Comparison of ENCODE assay signal across 8 cellular contexts in the genomic region with DNA sequence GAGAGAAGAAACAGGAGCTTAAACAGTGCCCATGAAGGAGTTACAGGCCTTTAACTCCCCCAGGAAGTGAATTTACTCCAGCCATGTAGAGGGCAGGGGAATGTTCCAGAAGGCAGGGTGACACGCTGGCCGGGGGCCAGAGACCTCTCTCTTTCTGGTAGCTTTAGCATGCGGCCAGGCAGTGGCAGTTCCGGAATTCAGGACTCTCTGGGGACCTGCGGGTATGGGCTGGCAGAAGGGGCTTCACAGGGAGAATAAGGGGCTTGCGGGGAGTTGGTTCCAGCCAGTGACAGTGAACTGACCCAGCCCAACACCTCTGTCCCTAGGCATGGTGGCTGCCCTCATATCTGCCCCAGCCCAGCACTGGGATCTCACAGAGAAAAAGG.
"Had no signal": no experiment of that assay in that cellular context is flagged by ENCODE, and none has a peak within 500 bp of the region (broad histone marks: within the 10 kb centered on the region; RNA-seq: fewer than 3 reads in every experiment).

No MANE protein-coding gene starts in this region.

- H3K4me3 Mint-ChIP-seq: naive B cell, nephron had no signal

- H2AFZ ChIP-seq: hepatocyte had no signal

- H3K9me3 ChIP-seq: esophagus muscularis mucosa, left ventricle myocardium inferior, ovary had no signal

- H3K4me3 ChIP-seq: coronary artery, esophagus muscularis mucosa, hepatocyte, left ventricle myocardium inferior, lung, ovary had no signal

- H3K36me3 Mint-ChIP-seq: naive B cell had no signal

- H3K27ac Mint-ChIP-seq: nephron had no signal

- H3K36me3 ChIP-seq: esophagus muscularis mucosa, left ventricle myocardium inferior, ovary had no signal

- H3K9me3 Mint-ChIP-seq: naive B cell, nephron had no signal

- H3K79me2 ChIP-seq: hepatocyte had no signal

- H3K27me3 ChIP-seq: esophagus muscularis mucosa, hepatocyte, ovary had no signal

- H3K4me2 ChIP-seq: hepatocyte had no signal

- H3K27ac ChIP-seq: coronary artery, esophagus muscularis mucosa, hepatocyte, left ventricle myocardium inferior, ovary had no signal
